In genomic region chr9:66269783-66270182, GRCh38 we compare ENCODE assay signal across 8 cellular contexts.
A peak's percentile ranks its signal among the peaks of the same experiment; 100 is the strongest.
DNase-seq lines count a peak whose midpoint lies in the region; ATAC-seq and TF ChIP-seq lines count a peak whose summit lies in the region.
"Not testable (repeated sequence)": the region's sequence is repeated elsewhere in the genome, so short reads cannot be mapped to it uniquely, and the experiment has no call there.

No MANE protein-coding gene starts in this region.

- peak; percentile 66 for ATAC-seq in left colon

- peak overlapping the region; percentile 95 to 99 (median 98) for H3K4me3 Mint-ChIP-seq in IgD-negative memory B cell

- intact Hi-C loops in dorsolateral prefrontal cortex (cut with DNase I); left colon (cut with DNase I, micrococcal nuclease); prostate gland (cut with DNase I): not testable (repeated sequence)

- not testable (repeated sequence) for TF ChIP-seq CTCF in AG09309 (IDR thresholded peaks at IDR 0.05; ENCODE audit: control insufficient read depth, insufficient read depth, low read depth, low read length, missing control alignments); prostate gland (IDR thresholded peaks at IDR 0.05)
- peak in 1 of 56 donors; percentile 13 for TF ChIP-seq CTCF in dorsolateral prefrontal cortex (IDR thresholded peaks at IDR 0.05 in 54 of 56, conservative IDR thresholded peaks at IDR 0.05 in 2 of 56; ENCODE audit: low read depth in 1 of 56, partially characterized antibody in 56 of 56)

- under 1% methylated on average over 37 of the region's 42 CpGs for WGBS in prostate gland

- not testable (repeated sequence) for DNase-seq in AG09309 (ENCODE audit: low read depth)
- DNase-seq in activated CD4-positive, CD25-positive, alpha-beta regulatory T cell treated with anti-CD3 and anti-CD28 coated beads, Interleukin-2, amount 50 U/mL, for 16 hours (ENCODE audit: low read depth, low spot score): peak; percentile 44
- peak; percentile 33 for DNase-seq in activated effector memory CD4-positive, alpha-beta T cell treated with Interleukin-2 at 50 U/mL for 16 hours
- DNase-seq in dorsolateral prefrontal cortex (peak in 9 of 10 donors; percentile 41 to 86 (median 70)), left colon (peak; percentile 66 to 83), prostate gland (ENCODE audit: low spot score) (peak; percentile 51)
- peak; percentile 42 to 45 for DNase-seq in stimulated activated CD8-positive, alpha-beta memory T cell treated with anti-CD3 and anti-CD28 coated beads, Interleukin-2, amount 100 ng/mL, for 1 hour (ENCODE audit: low read depth in 2 of 2)

- not testable (repeated sequence) for H3K27me3 ChIP-seq in dorsolateral prefrontal cortex; prostate gland (replicated peaks; ENCODE audit: insufficient read depth)

- peak overlapping the region in 42 of 59 donors; percentile 9 to 90 (median 76) for H3K27ac ChIP-seq in dorsolateral prefrontal cortex
- H3K27ac ChIP-seq in prostate gland: peak overlapping the region; percentile 79 to 81

- not testable (repeated sequence) for H3K9me3 ChIP-seq in prostate gland

- H3K4me3 ChIP-seq in AG09309 (ENCODE audit: control insufficient read depth, low read depth, low read length): peak overlapping the region; percentile 29
- peak overlapping the region in 58 of 59 donors; percentile 19 to 78 (median 58) for H3K4me3 ChIP-seq in dorsolateral prefrontal cortex
- peak overlapping the region; percentile 49 to 60 for H3K4me3 ChIP-seq in prostate gland

- H3K36me3 Mint-ChIP-seq in IgD-negative memory B cell: not testable (repeated sequence)

- H3K4me1 Mint-ChIP-seq in IgD-negative memory B cell: not testable (repeated sequence)

- not testable (repeated sequence) for H3K36me3 ChIP-seq in prostate gland

- peak overlapping the region; percentile 94 to 100 (median 99) for H3K27ac Mint-ChIP-seq in IgD-negative memory B cell

- H3K9me3 Mint-ChIP-seq in IgD-negative memory B cell: not testable (repeated sequence)

- H3K4me1 ChIP-seq in prostate gland (replicated peaks): not testable (repeated sequence)

- H3K27me3 Mint-ChIP-seq in IgD-negative memory B cell: not testable (repeated sequence)

- peak; percentile 46 for TF ChIP-seq POLR2A in prostate gland (IDR thresholded peaks at IDR 0.05)
